Comparison of ENCODE assay signal across 20 cellular contexts in genomic region chr3:38122712-38123290, GRCh38.
"Had no signal": no experiment of that assay in that cellular context is flagged by ENCODE, and none has a peak within 500 bp of the region (broad histone marks: within the 10 kb centered on the region; RNA-seq: fewer than 3 reads in every experiment).

No MANE protein-coding gene starts in this region.

- ATAC-seq: activated CD4-positive, alpha-beta T cell treated with anti-CD3 and anti-CD28 coated beads for 36 hours; activated T-cell treated with anti-CD3 and anti-CD28 coated beads, Interleukin-2, amount 50 U/mL, for 4 hours; gastroesophageal sphincter; heart right ventricle; lower lobe of right lung; psoas muscle; sciatic nerve; SK-N-SH treated with all-trans-retinoic acid at 6 μM for 48 hours had no signal

- H3K4me1 Mint-ChIP-seq: activated CD4-positive, alpha-beta T cell treated with anti-CD3 and anti-CD28 coated beads for 36 hours; mesothelial cell of epicardium; nephron progenitor cell had no signal

- H3K27ac ChIP-seq: ascending aorta, breast epithelium, gastroesophageal sphincter, heart right ventricle, lower lobe of right lung, psoas muscle, tibial nerve had no signal

- H3K27me3 ChIP-seq: ascending aorta, breast epithelium, gastroesophageal sphincter, heart right ventricle, tibial nerve had no signal

- H3K27me3 Mint-ChIP-seq: activated CD4-positive, alpha-beta T cell treated with anti-CD3 and anti-CD28 coated beads for 36 hours had no signal

- H3K4me3 ChIP-seq: ascending aorta, breast epithelium, gastroesophageal sphincter, heart right ventricle, lower lobe of right lung, psoas muscle, tibial nerve had no signal

- H3K4me3 Mint-ChIP-seq: activated CD4-positive, alpha-beta T cell treated with anti-CD3 and anti-CD28 coated beads for 36 hours; activated T-cell treated with anti-CD3 and anti-CD28 coated beads, Interleukin-2, amount 50 U/mL, for 4 hours; mesothelial cell of epicardium; nephron progenitor cell had no signal

- H3K9me3 ChIP-seq: ascending aorta, breast epithelium, gastroesophageal sphincter, heart right ventricle, lower lobe of right lung, psoas muscle, tibial nerve had no signal

- H3K9me3 Mint-ChIP-seq: activated T-cell treated with anti-CD3 and anti-CD28 coated beads, Interleukin-2, amount 50 U/mL, for 4 hours; mesothelial cell of epicardium; nephron progenitor cell had no signal

- DNase-seq: activated CD4-positive, alpha-beta T cell treated with anti-CD3 and anti-CD28 coated beads for 36 hours; activated naive CD4-positive, alpha-beta T cell; activated T-cell treated with anti-CD3 and anti-CD28 coated beads, Interleukin-2, amount 50 U/mL, for 4 hours; erythroblast; heart right ventricle; nephron progenitor cell; occipital lobe; psoas muscle; SHP77 treated with DMSO at 0.1 percent for 48 hours; substantia nigra; T-helper 1 cell; T1000 had no signal

- H3K4me1 ChIP-seq: ascending aorta, breast epithelium, gastroesophageal sphincter, psoas muscle, tibial nerve had no signal

- H3K27ac Mint-ChIP-seq: activated CD4-positive, alpha-beta T cell treated with anti-CD3 and anti-CD28 coated beads for 36 hours; mesothelial cell of epicardium; nephron progenitor cell had no signal

- H3K36me3 ChIP-seq: breast epithelium had no signal
